9 cellular contexts compared by ENCODE assay signal in genomic region chr2:85017436-85018048, GRCh38. TPM values are rescaled to one million over a fixed set of nuclear protein-coding genes. Genes with fewer than 3 reads are reported as not detected.
DNase-seq lines count a peak whose midpoint lies in the region; ATAC-seq, FAIRE-seq and TF ChIP-seq lines count a peak whose summit lies in the region.
"Had no signal": no experiment of that assay in that cellular context is flagged by ENCODE, and none has a peak within 500 bp of the region (broad histone marks: within the 10 kb centered on the region; RNA-seq: fewer than 3 reads in every experiment).

No MANE protein-coding gene starts in this region.

- H3K9me3 ChIP-seq in GM23248 (ENCODE audit: low read depth) = no peaks in the 10 kb centered on the region
- H3K9me3 ChIP-seq in colonic mucosa = no peaks in the 10 kb centered on the region

- intact Hi-C loops in colonic mucosa (cut with DNase I) = no loop called here

- H4K20me1 ChIP-seq in GM23248 (ENCODE audit: insufficient read depth) = peaks cover 19% of the 10 kb centered on the region

- H2AFZ ChIP-seq in GM23248 = no peak overlapping the region

- peaks cover 100% of the 10 kb centered on the region for H3K79me2 ChIP-seq in GM23248 (ENCODE audit: insufficient read depth)

- H3K4me1 ChIP-seq in GM23248 (ENCODE audit: insufficient read depth) = peaks cover 56% of the 10 kb centered on the region
- H3K4me1 ChIP-seq in colonic mucosa = no peaks in the 10 kb centered on the region

- H3K27me3 ChIP-seq in GM23248 (replicated peaks; ENCODE audit: insufficient read depth) (no peaks in the 10 kb centered on the region), colonic mucosa (no peaks in the 10 kb centered on the region)

- H3K4me2 ChIP-seq in GM23248 (ENCODE audit: unreplicated experiment) = no peak overlapping the region

- H3K9me2 ChIP-seq in GM23248 (ENCODE audit: insufficient read depth) = no peaks in the 10 kb centered on the region

- H3K9ac ChIP-seq in GM23248 = peak overlapping the region; percentile 18; the same call in 1 of the 2 replicates
- no peak overlapping the region for H3K9ac ChIP-seq in colonic mucosa (ENCODE audit: low read depth in 2 of 2, low read length in 2 of 2)

- H3K36me3 ChIP-seq in GM23248 (ENCODE audit: low read depth) (no peaks in the 10 kb centered on the region), colonic mucosa (no peaks in the 10 kb centered on the region)

- ATAC-seq in esophagus mucosa (no peak), GM18873 (IDR thresholded peaks at IDR 0.05; ENCODE audit: low FRiP score, unreplicated experiment) (no peak)

- peaks cover 45% of the 10 kb centered on the region for H3F3A ChIP-seq in GM23248 (ENCODE audit: insufficient read depth)

- H3K27ac ChIP-seq in GM23248 (peak overlapping the region; percentile 41), colonic mucosa (no peak overlapping the region)

- no peak overlapping the region for H3K4me3 ChIP-seq in AG09309 (ENCODE audit: control insufficient read depth, low read depth, low read length)
- no peak overlapping the region for H3K4me3 ChIP-seq in GM23248
- no peak overlapping the region for H3K4me3 ChIP-seq in colonic mucosa

- in situ Hi-C loops in GM23248 (cut with MboI) = no loop called here

- TF ChIP-seq CTCF in AG09309 (IDR thresholded peaks at IDR 0.05; ENCODE audit: control insufficient read depth, insufficient read depth, low read depth, low read length, missing control alignments) = peak; percentile 19
- no peak for TF ChIP-seq CTCF in colonic mucosa (IDR thresholded peaks at IDR 0.05)

- FAIRE-seq in TTC549 (lab: Jason Lieb, UNC) = peak; percentile 96

- DNase-seq in AG09309 (ENCODE audit: low read depth) (no peak), GM23248 (peak; percentile 47), iris pigment epithelial cell (ENCODE audit: low read depth) (peak; percentile 44), colonic mucosa (no peak)
- no peak for DNase-seq in activated CD4-positive, alpha-beta T cell treated with anti-CD3 and anti-CD28 coated beads for 48 hours
- DNase-seq: NCI-H82 had no signal

- WGBS in GM23248 (ENCODE audit: low coverage in 1 of 2, low lambda C conversion rate in 2 of 2, missing lambda C conversion rate in 2 of 2), 2 experiments = 19 to 21% methylated on average over 5 of the region's 5 CpGs

RNA-seq across cellular contexts. Expression of gene KCMF1, which starts 46.6 kb away (rescaled TPM):
- 87.2 and 131 TPM in 2 replicates for total RNA-seq in GM23248 (2014; rRNA removed; shearing (Covaris generic))
- polyA plus RNA-seq in GM23248 (2016; fragmentation: Nextera tagmentation; extraction: Ambion mirVana) = 52.5 and 54.3 TPM in 2 replicates
- total RNA-seq in esophagus mucosa (80.7 TPM), colonic mucosa (100 to 1,000 TPM in 1 of 2 donors, 10 to 100 TPM in 1; 96.2 to 118 TPM)

Comparison
In these comparisons a context has a peak if more than half of its experiments do, and no peak if none do; other contexts are left out.
1. DNase-seq: peak in GM23248 (single experiment) and iris pigment epithelial cell (single experiment); none in AG09309 (single experiment), colonic mucosa (single experiment) and activated CD4-positive, alpha-beta T cell treated with anti-CD3 and anti-CD28 coated beads for 48 hours (single experiment).